14 cellular contexts compared by ENCODE assay signal in the genomic region with DNA sequence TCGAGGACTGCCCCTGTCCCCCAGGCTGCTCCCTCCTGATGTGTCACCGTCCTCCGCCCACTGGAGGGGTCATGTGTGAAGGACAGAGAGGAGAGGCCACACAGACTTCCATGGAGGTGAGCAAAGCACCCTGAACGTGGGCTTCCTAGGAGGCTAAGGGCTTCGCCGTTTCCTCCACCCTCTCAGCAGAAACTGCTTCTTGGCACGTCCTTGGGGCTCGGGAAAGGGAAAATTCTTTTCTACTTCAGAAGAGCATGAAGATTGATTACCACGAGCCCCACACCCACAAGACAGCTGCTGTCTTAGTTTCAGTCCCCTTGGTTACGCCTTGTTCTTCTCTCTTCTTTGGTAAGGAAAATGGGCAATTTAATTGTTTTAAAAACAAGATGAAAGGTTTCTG.
"Had no signal": no experiment of that assay in that cellular context is flagged by ENCODE, and none has a peak within 500 bp of the region (broad histone marks: within the 10 kb centered on the region; RNA-seq: fewer than 3 reads in every experiment).

No MANE protein-coding gene starts in this region.

- H3K27me3 ChIP-seq: body of pancreas, upper lobe of left lung had no signal

- H3K4me1 ChIP-seq: body of pancreas, upper lobe of left lung had no signal

- H3K36me3 ChIP-seq: upper lobe of left lung had no signal

- H3K27me3 Mint-ChIP-seq: activated naive CD8-positive, alpha-beta T cell; natural killer cell treated with Interleukin-12 subunit alpha and Interleukin-12 subunit beta and Interleukin-15 and Interleukin-18, amount 100 ng/mL, for 72 hours; stimulated activated naive CD8-positive, alpha-beta T cell treated with anti-CD3 and anti-CD28 coated beads, Interleukin-15, Interleukin-2, amounts not matched to agents 100 ng/mL and 50 ng/mL, for 24 hours had no signal

- H3K27ac ChIP-seq: body of pancreas, skin epidermis, upper lobe of left lung had no signal

- H3K4me3 Mint-ChIP-seq: activated naive CD8-positive, alpha-beta T cell; natural killer cell treated with Interleukin-12 subunit alpha and Interleukin-12 subunit beta and Interleukin-15 and Interleukin-18, amount 100 ng/mL, for 72 hours; stimulated activated naive CD8-positive, alpha-beta T cell treated with anti-CD3 and anti-CD28 coated beads, Interleukin-15, Interleukin-2, amounts not matched to agents 100 ng/mL and 50 ng/mL, for 24 hours; T-helper 2 cell treated with Interferon-gamma antibody and Interleukin-4, amounts not matched to agents 5 μg/mL and 100 μg/mL, for 36 hours had no signal

- DNase-seq: activated CD4-positive, alpha-beta T cell treated with anti-CD3 and anti-CD28 coated beads, Interleukin-2, amount 50 U/mL, for 4 hours; amniotic stem cell; body of pancreas; caudate nucleus; erythroblast; upper lobe of left lung had no signal

- H3K36me3 Mint-ChIP-seq: natural killer cell treated with Interleukin-12 subunit alpha and Interleukin-12 subunit beta and Interleukin-15 and Interleukin-18, amount 100 ng/mL, for 72 hours had no signal

- H3K27ac Mint-ChIP-seq: activated naive CD8-positive, alpha-beta T cell; stimulated activated naive CD8-positive, alpha-beta T cell treated with anti-CD3 and anti-CD28 coated beads, Interleukin-15, Interleukin-2, amounts not matched to agents 100 ng/mL and 50 ng/mL, for 24 hours; T-helper 2 cell treated with Interferon-gamma antibody and Interleukin-4, amounts not matched to agents 5 μg/mL and 100 μg/mL, for 36 hours had no signal

- FAIRE-seq: colon, endometrium, TTC549 had no signal

- H3K9me3 ChIP-seq: body of pancreas, upper lobe of left lung had no signal

- H3K4me3 ChIP-seq: body of pancreas, skin epidermis, upper lobe of left lung had no signal

- H3K9me3 Mint-ChIP-seq: natural killer cell treated with Interleukin-12 subunit alpha and Interleukin-12 subunit beta and Interleukin-15 and Interleukin-18, amount 100 ng/mL, for 72 hours; stimulated activated naive CD8-positive, alpha-beta T cell treated with anti-CD3 and anti-CD28 coated beads, Interleukin-15, Interleukin-2, amounts not matched to agents 100 ng/mL and 50 ng/mL, for 24 hours; T-helper 2 cell treated with Interferon-gamma antibody and Interleukin-4, amounts not matched to agents 5 μg/mL and 100 μg/mL, for 36 hours had no signal
